ENCODE assay signal across 17 cellular contexts in the genomic region with DNA sequence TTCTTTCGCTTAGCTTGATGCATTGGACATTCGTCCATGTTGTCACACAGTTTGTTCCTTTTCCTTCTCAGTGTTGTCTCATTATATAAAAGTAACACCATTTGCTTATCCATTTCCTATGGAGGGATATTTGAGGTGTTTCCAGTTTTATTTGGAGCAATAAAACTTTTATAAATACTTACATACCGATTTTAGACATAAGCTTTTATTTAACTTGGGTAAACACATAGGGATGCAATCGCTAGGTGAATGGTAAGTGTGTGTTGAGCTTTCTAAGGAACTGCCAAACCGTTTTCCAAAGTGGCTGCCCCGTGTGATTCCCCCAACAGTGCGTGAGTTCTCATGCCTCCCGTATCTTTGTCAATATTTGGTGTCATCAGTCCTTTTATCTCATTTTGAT.
DNase-seq lines count a peak whose midpoint lies in the region; ATAC-seq and TF ChIP-seq lines count a peak whose summit lies in the region.
"Had no signal": no experiment of that assay in that cellular context is flagged by ENCODE, and none has a peak within 500 bp of the region (broad histone marks: within the 10 kb centered on the region; RNA-seq: fewer than 3 reads in every experiment).

No MANE protein-coding gene starts in this region.

- TF ChIP-seq CTCF in CD4-positive, alpha-beta T cell (IDR thresholded peaks at IDR 0.05) = no peak
- no peak for TF ChIP-seq CTCF in body of pancreas (IDR thresholded peaks at IDR 0.05)

- H3K27ac ChIP-seq in CD4-positive, alpha-beta T cell (ENCODE audit: low read depth, low read length) = no peak overlapping the region
- H3K27ac ChIP-seq in body of pancreas = no peak overlapping the region

- no peaks in the 10 kb centered on the region for H3K36me3 ChIP-seq in body of pancreas (replicated peaks in 1 of 2; ENCODE audit: insufficient read depth in 1 of 2, low read depth in 2 of 2)

- TF ChIP-seq POLR2A in body of pancreas (IDR thresholded peaks at IDR 0.05) = no peak

- H3K4me3 ChIP-seq in body of pancreas = no peak overlapping the region
- H3K4me3 ChIP-seq: GM12878, GM23338 had no signal

- peaks cover 5% of the 10 kb centered on the region for H3K9me3 Mint-ChIP-seq in activated naive CD8-positive, alpha-beta T cell (ENCODE audit: low read depth)
- H3K9me3 Mint-ChIP-seq in activated naive CD8-positive, alpha-beta T cell treated with anti-CD3 and anti-CD28 coated beads for 36 hours = no peaks in the 10 kb centered on the region
- H3K9me3 Mint-ChIP-seq in CD4-positive, alpha-beta T cell = no peaks in the 10 kb centered on the region
- H3K9me3 Mint-ChIP-seq in activated naive CD8-positive, alpha-beta T cell treated with anti-CD3 and anti-CD28 coated beads, Interleukin-2, amount 50 U/mL, for 24 hours = no peaks in the 10 kb centered on the region
- peaks cover 0 to 7% (median 0%) of the 10 kb centered on the region in 9 donors for H3K9me3 Mint-ChIP-seq in naive thymus-derived CD8-positive, alpha-beta T cell
- H3K9me3 Mint-ChIP-seq: GM23338 had no signal

- no peak for DNase-seq in activated naive CD8-positive, alpha-beta T cell treated with anti-CD3 and anti-CD28 coated beads for 36 hours
- DNase-seq in CD4-positive, alpha-beta T cell = no peak
- no peak for DNase-seq in activated naive CD8-positive, alpha-beta T cell treated with anti-CD3 and anti-CD28 coated beads, Interleukin-2, amount 50 U/mL, for 24 hours
- DNase-seq in naive thymus-derived CD8-positive, alpha-beta T cell = no peak
- no peak for DNase-seq in DMS114 treated with DMSO at 0.1 percent for 48 hours (lab: John Stamatoyannopoulos, UW; ENCODE audit: unreplicated experiment)
- DNase-seq in body of pancreas = no peak
- no peak for DNase-seq in HCEC 1CT
- DNase-seq: GDM1, MV-4-11, NCI-H1417, NCI-H187 treated with DMSO at 0.1 percent for 48 hours, NCI-H526 treated with DMSO at 0.1 percent for 48 hours, RPMI8226, SIG-M5 had no signal

- no peak for ATAC-seq in CD4-positive, alpha-beta T cell (ENCODE audit: poor library complexity)
- ATAC-seq in activated naive CD8-positive, alpha-beta T cell treated with anti-CD3 and anti-CD28 coated beads, Interleukin-2, amount 50 U/mL, for 24 hours = no peak
- no peak for ATAC-seq in naive thymus-derived CD8-positive, alpha-beta T cell
- no peak for ATAC-seq in body of pancreas
- ATAC-seq: GM12878, GM23338 had no signal

- H3K9me3 ChIP-seq in CD4-positive, alpha-beta T cell (ENCODE audit: control insufficient read depth, low read length) = no peaks in the 10 kb centered on the region
- H3K9me3 ChIP-seq in body of pancreas = no peaks in the 10 kb centered on the region

- peaks cover 33% of the 10 kb centered on the region for H3K4me1 ChIP-seq in body of pancreas

- peak overlapping the region; percentile 59 for H3K27ac Mint-ChIP-seq in activated naive CD8-positive, alpha-beta T cell
- no peak overlapping the region for H3K27ac Mint-ChIP-seq in activated naive CD8-positive, alpha-beta T cell treated with anti-CD3 and anti-CD28 coated beads for 36 hours
- peak overlapping the region; percentile 79 for H3K27ac Mint-ChIP-seq in CD4-positive, alpha-beta T cell
- peak overlapping the region; percentile 24 for H3K27ac Mint-ChIP-seq in activated naive CD8-positive, alpha-beta T cell treated with anti-CD3 and anti-CD28 coated beads, Interleukin-2, amount 50 U/mL, for 24 hours
- H3K27ac Mint-ChIP-seq in naive thymus-derived CD8-positive, alpha-beta T cell = peak overlapping the region in 7 of 10 donors; percentile 57 to 82 (median 69)
- H3K27ac Mint-ChIP-seq: GM23338 had no signal

- H3K27me3 Mint-ChIP-seq in activated naive CD8-positive, alpha-beta T cell = no peaks in the 10 kb centered on the region
- H3K27me3 Mint-ChIP-seq in activated naive CD8-positive, alpha-beta T cell treated with anti-CD3 and anti-CD28 coated beads for 36 hours = no peaks in the 10 kb centered on the region
- H3K27me3 Mint-ChIP-seq in CD4-positive, alpha-beta T cell = no peaks in the 10 kb centered on the region
- no peaks in the 10 kb centered on the region for H3K27me3 Mint-ChIP-seq in activated naive CD8-positive, alpha-beta T cell treated with anti-CD3 and anti-CD28 coated beads, Interleukin-2, amount 50 U/mL, for 24 hours
- H3K27me3 Mint-ChIP-seq in naive thymus-derived CD8-positive, alpha-beta T cell = no peaks in the 10 kb centered on the region

- intact Hi-C loops in CD4-positive, alpha-beta T cell (cut with DNase I, micrococcal nuclease) = no loop called here
- intact Hi-C loops in body of pancreas (cut with DNase I) = no loop called here

- WGBS in body of pancreas, 2 donors = 91 to 92% methylated on average over 8 of the region's 8 CpGs

- H3K4me1 Mint-ChIP-seq in activated naive CD8-positive, alpha-beta T cell (ENCODE audit: low read depth) = peaks cover 70% of the 10 kb centered on the region
- H3K4me1 Mint-ChIP-seq in activated naive CD8-positive, alpha-beta T cell treated with anti-CD3 and anti-CD28 coated beads for 36 hours = peaks cover 35% of the 10 kb centered on the region
- peaks cover 84% of the 10 kb centered on the region for H3K4me1 Mint-ChIP-seq in CD4-positive, alpha-beta T cell (ENCODE audit: low read depth)
- peaks cover 48% of the 10 kb centered on the region for H3K4me1 Mint-ChIP-seq in activated naive CD8-positive, alpha-beta T cell treated with anti-CD3 and anti-CD28 coated beads, Interleukin-2, amount 50 U/mL, for 24 hours
- peaks cover 39 to 77% (median 72%) of the 10 kb centered on the region in 4 donors for H3K4me1 Mint-ChIP-seq in naive thymus-derived CD8-positive, alpha-beta T cell
- H3K4me1 Mint-ChIP-seq: GM23338 had no signal

- POLR2A ChIA-PET in CD4-positive, alpha-beta T cell (lab: Charles Lee) = interaction anchor here (1.1 kb wide), 1 partner anchor 59 kb away, joined by 3 read pairs; no protein-coding TSS in a partner anchor
- POLR2A ChIA-PET in naive thymus-derived CD8-positive, alpha-beta T cell (lab: Charles Lee) = interaction anchor here (0.9 kb wide), 1 partner anchor 41 kb away, joined by 4 read pairs; no protein-coding TSS in a partner anchor

- H3K4me3 Mint-ChIP-seq in activated naive CD8-positive, alpha-beta T cell = no peak overlapping the region
- H3K4me3 Mint-ChIP-seq in activated naive CD8-positive, alpha-beta T cell treated with anti-CD3 and anti-CD28 coated beads for 36 hours = no peak overlapping the region
- no peak overlapping the region for H3K4me3 Mint-ChIP-seq in CD4-positive, alpha-beta T cell
- no peak overlapping the region for H3K4me3 Mint-ChIP-seq in activated naive CD8-positive, alpha-beta T cell treated with anti-CD3 and anti-CD28 coated beads, Interleukin-2, amount 50 U/mL, for 24 hours
- H3K4me3 Mint-ChIP-seq in naive thymus-derived CD8-positive, alpha-beta T cell = peak overlapping the region in 1 of 10 donors; percentile 26
- H3K4me3 Mint-ChIP-seq: GM23338 had no signal

- no peaks in the 10 kb centered on the region for H3K27me3 ChIP-seq in CD4-positive, alpha-beta T cell (ENCODE audit: control insufficient read depth, insufficient read depth, low read length)
- no peaks in the 10 kb centered on the region for H3K27me3 ChIP-seq in body of pancreas

- CTCF ChIA-PET in CD4-positive, alpha-beta T cell (lab: Charles Lee) = interaction anchor here (0.5 kb wide), 1 partner anchor 89 kb away, joined by 3 read pairs; no protein-coding TSS in a partner anchor

- peaks cover 17% of the 10 kb centered on the region for H3K36me3 Mint-ChIP-seq in activated naive CD8-positive, alpha-beta T cell
- H3K36me3 Mint-ChIP-seq in activated naive CD8-positive, alpha-beta T cell treated with anti-CD3 and anti-CD28 coated beads for 36 hours = peaks cover 35% of the 10 kb centered on the region
- H3K36me3 Mint-ChIP-seq in CD4-positive, alpha-beta T cell (ENCODE audit: low read depth) = peaks cover 72% of the 10 kb centered on the region
- peaks cover 14% of the 10 kb centered on the region for H3K36me3 Mint-ChIP-seq in activated naive CD8-positive, alpha-beta T cell treated with anti-CD3 and anti-CD28 coated beads, Interleukin-2, amount 50 U/mL, for 24 hours (ENCODE audit: low read depth)
- peaks cover 7 to 53% (median 15%) of the 10 kb centered on the region in 3 donors for H3K36me3 Mint-ChIP-seq in naive thymus-derived CD8-positive, alpha-beta T cell
